ENCODE assay signal across 31 cellular contexts in the genomic region with DNA sequence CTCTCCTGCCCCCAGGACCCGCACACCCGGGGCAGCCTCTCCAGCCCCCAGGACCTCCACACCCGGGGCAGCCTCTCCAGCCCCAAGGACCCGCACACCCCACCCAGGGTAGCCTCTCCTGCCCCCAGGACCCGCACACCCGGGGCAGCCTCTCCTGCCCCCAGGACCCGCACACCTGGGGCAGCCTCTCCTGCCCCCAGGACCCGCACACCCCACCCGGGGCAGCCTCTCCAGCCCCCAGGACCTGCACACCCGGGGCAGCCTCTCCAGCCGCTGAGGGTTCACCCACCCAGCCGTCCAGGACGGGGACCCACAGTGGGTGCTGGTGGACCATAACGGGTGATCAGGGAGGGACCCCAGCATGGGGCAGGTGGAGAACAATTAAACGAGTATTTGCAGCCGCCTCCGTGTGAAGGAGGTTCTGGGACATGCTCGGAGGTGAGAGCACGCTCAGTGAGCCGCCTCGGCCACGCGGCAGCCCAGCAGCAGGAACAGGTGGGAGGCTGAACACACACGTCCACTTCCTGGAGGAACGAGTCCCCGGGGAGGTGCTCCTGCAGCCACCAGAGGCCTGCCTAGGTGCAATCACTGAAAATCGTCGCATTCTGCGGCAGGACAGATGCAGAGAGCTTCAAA.
A peak's percentile ranks its signal among the peaks of the same experiment; 100 is the strongest.
DNase-seq lines count a peak whose midpoint lies in the region; ATAC-seq and TF ChIP-seq lines count a peak whose summit lies in the region.
"Had no signal": no experiment of that assay in that cellular context is flagged by ENCODE, and none has a peak within 500 bp of the region (broad histone marks: within the 10 kb centered on the region; RNA-seq: fewer than 3 reads in every experiment).

No MANE protein-coding gene starts in this region.

- DNase-seq in activated naive CD8-positive, alpha-beta T cell treated with anti-CD3 and anti-CD28 coated beads, Interleukin-2, amount 10 ng/mL, durations not matched to agents 7 days and 5 days = peak; percentile 20
- DNase-seq in activated naive CD8-positive, alpha-beta T cell treated with anti-CD3 and anti-CD28 coated beads for 36 hours = no peak
- DNase-seq in COLO668 (lab: John Stamatoyannopoulos, UW; ENCODE audit: unreplicated experiment) (peak; percentile 49), activated B cell treated with CpG ODN at 0.5 μM for 24 hours (peak; percentile 2), neuronal stem cell (ENCODE audit: low spot score) (no peak), T-helper 17 cell (no peak), HCEC 1CT (no peak)
- DNase-seq: ACHN; activated CD4-positive, alpha-beta T cell treated with anti-CD3 and anti-CD28 coated beads, Interleukin-2, amount 10 ng/mL, durations not matched to agents 24 days and 14 days; activated naive CD4-positive, alpha-beta T cell; activated T-cell treated with anti-CD3 and anti-CD28 coated beads, Interleukin-2, amount 50 U/mL, for 72 hours; amygdala; BE2C; COR-L47; DND-41; esophagus squamous epithelium; KBM-7; left colon; naive B cell; NCI-H1105 treated with DMSO at 0.1 percent for 48 hours; NCI-H1930; NCI-H226; NCI-H69; stimulated activated CD4-positive, alpha-beta T cell treated with anti-CD3 and anti-CD28 coated beads, Interleukin-2, amount 100 ng/mL, for 24 hours had no signal

- no peak overlapping the region for H3K9ac ChIP-seq in neuronal stem cell (ENCODE audit: low read depth, low read length, poor library complexity)

- WGBS in neuronal stem cell (ENCODE audit: extremely low coverage in 2 of 2, insufficient read length in 2 of 2, insufficient replicate concordance in 1 of 2), 2 donors = no CpG with 5 or more reads among the region's 29 CpGs

- no peak overlapping the region for H3K4me3 ChIP-seq in neuronal stem cell (ENCODE audit: low read length in 2 of 2)
- H3K4me3 ChIP-seq: breast epithelium, coronary artery, esophagus squamous epithelium, smooth muscle cell, upper lobe of left lung had no signal

- H4K91ac ChIP-seq in neuronal stem cell (ENCODE audit: low read depth, low read length, poor library complexity) = no peak overlapping the region

- no peak overlapping the region for H2BK12ac ChIP-seq in neuronal stem cell (ENCODE audit: low read length)

- H3K27ac ChIP-seq in neuronal stem cell (replicated peaks; ENCODE audit: low read length) = no peak overlapping the region
- H3K27ac ChIP-seq: breast epithelium, coronary artery, esophagus squamous epithelium, upper lobe of left lung had no signal

- peak overlapping the region; percentile 28 for H3K18ac ChIP-seq in neuronal stem cell (ENCODE audit: low read length)

- no peaks in the 10 kb centered on the region for H3K27me3 Mint-ChIP-seq in activated naive CD8-positive, alpha-beta T cell treated with anti-CD3 and anti-CD28 coated beads, Interleukin-2, amount 10 ng/mL, durations not matched to agents 7 days and 5 days
- no peaks in the 10 kb centered on the region for H3K27me3 Mint-ChIP-seq in activated naive CD8-positive, alpha-beta T cell treated with anti-CD3 and anti-CD28 coated beads for 36 hours
- peaks cover 5% of the 10 kb centered on the region for H3K27me3 Mint-ChIP-seq in activated B cell treated with CpG ODN at 0.5 μM for 24 hours
- peaks cover 11% of the 10 kb centered on the region for H3K27me3 Mint-ChIP-seq in T-helper 17 cell
- H3K27me3 Mint-ChIP-seq: activated CD4-positive, alpha-beta T cell treated with anti-CD3 and anti-CD28 coated beads, Interleukin-2, amount 10 ng/mL, durations not matched to agents 24 days and 14 days had no signal

- CTCF ChIA-PET in activated B cell treated with CpG ODN at 0.5 μM for 24 hours (lab: Charles Lee) = no interaction called here

- H3K4me1 ChIP-seq in neuronal stem cell (ENCODE audit: control insufficient read depth in 2 of 2, insufficient read depth in 1 of 2, low read depth in 1 of 2, low read length in 2 of 2) = peaks cover 0 to 4% of the 10 kb centered on the region in 2 donors
- H3K4me1 ChIP-seq: BE2C, breast epithelium, esophagus squamous epithelium, upper lobe of left lung had no signal

- H3K4me1 Mint-ChIP-seq in activated naive CD8-positive, alpha-beta T cell treated with anti-CD3 and anti-CD28 coated beads, Interleukin-2, amount 10 ng/mL, durations not matched to agents 7 days and 5 days = no peaks in the 10 kb centered on the region
- H3K4me1 Mint-ChIP-seq in activated naive CD8-positive, alpha-beta T cell treated with anti-CD3 and anti-CD28 coated beads for 36 hours = no peaks in the 10 kb centered on the region
- peaks cover 2% of the 10 kb centered on the region for H3K4me1 Mint-ChIP-seq in activated B cell treated with CpG ODN at 0.5 μM for 24 hours
- peaks cover 3% of the 10 kb centered on the region for H3K4me1 Mint-ChIP-seq in T-helper 17 cell
- H3K4me1 Mint-ChIP-seq: activated CD4-positive, alpha-beta T cell treated with anti-CD3 and anti-CD28 coated beads, Interleukin-2, amount 10 ng/mL, durations not matched to agents 24 days and 14 days had no signal

- H3K36me3 Mint-ChIP-seq in activated naive CD8-positive, alpha-beta T cell treated with anti-CD3 and anti-CD28 coated beads, Interleukin-2, amount 10 ng/mL, durations not matched to agents 7 days and 5 days = no peaks in the 10 kb centered on the region
- no peaks in the 10 kb centered on the region for H3K36me3 Mint-ChIP-seq in activated naive CD8-positive, alpha-beta T cell treated with anti-CD3 and anti-CD28 coated beads for 36 hours
- H3K36me3 Mint-ChIP-seq in activated B cell treated with CpG ODN at 0.5 μM for 24 hours (ENCODE audit: low read depth) (no peaks in the 10 kb centered on the region), T-helper 17 cell (ENCODE audit: low read depth) (no peaks in the 10 kb centered on the region)
- H3K36me3 Mint-ChIP-seq: mesothelial cell of epicardium, naive B cell had no signal

- H4K8ac ChIP-seq in neuronal stem cell (ENCODE audit: low read depth, low read length) = no peak overlapping the region

- ATAC-seq in activated naive CD8-positive, alpha-beta T cell treated with anti-CD3 and anti-CD28 coated beads, Interleukin-2, amount 10 ng/mL, durations not matched to agents 7 days and 5 days (ENCODE audit: low read depth) = no peak
- ATAC-seq in activated B cell treated with CpG ODN at 0.5 μM for 24 hours (ENCODE audit: low read depth) (no peak), T-helper 17 cell (no peak), HG02852 (IDR thresholded peaks at IDR 0.05; ENCODE audit: unreplicated experiment) (no peak)
- ATAC-seq: activated T-cell treated with anti-CD3 and anti-CD28 coated beads, Interleukin-2, amount 50 U/mL, for 72 hours; HCT116; left colon had no signal

- no peak overlapping the region for H2BK120ac ChIP-seq in neuronal stem cell (ENCODE audit: low read depth, low read length)

- intact Hi-C loops in activated B cell treated with CpG ODN at 0.5 μM for 24 hours (cut with micrococcal nuclease) = no loop called here

- H3K23ac ChIP-seq in neuronal stem cell (ENCODE audit: low read depth, low read length, poor library complexity) = no peak overlapping the region

- no peak overlapping the region for H3K4me3 Mint-ChIP-seq in activated naive CD8-positive, alpha-beta T cell treated with anti-CD3 and anti-CD28 coated beads, Interleukin-2, amount 10 ng/mL, durations not matched to agents 7 days and 5 days
- H3K4me3 Mint-ChIP-seq in activated naive CD8-positive, alpha-beta T cell treated with anti-CD3 and anti-CD28 coated beads for 36 hours = no peak overlapping the region
- H3K4me3 Mint-ChIP-seq in activated B cell treated with CpG ODN at 0.5 μM for 24 hours (no peak overlapping the region), T-helper 17 cell (no peak overlapping the region)
- H3K4me3 Mint-ChIP-seq: activated CD4-positive, alpha-beta T cell treated with anti-CD3 and anti-CD28 coated beads, Interleukin-2, amount 10 ng/mL, durations not matched to agents 24 days and 14 days; activated T-cell treated with anti-CD3 and anti-CD28 coated beads, Interleukin-2, amount 50 U/mL, for 72 hours; mesothelial cell of epicardium had no signal

- H3K9me3 Mint-ChIP-seq in activated naive CD8-positive, alpha-beta T cell treated with anti-CD3 and anti-CD28 coated beads, Interleukin-2, amount 10 ng/mL, durations not matched to agents 7 days and 5 days = no peaks in the 10 kb centered on the region
- no peaks in the 10 kb centered on the region for H3K9me3 Mint-ChIP-seq in activated naive CD8-positive, alpha-beta T cell treated with anti-CD3 and anti-CD28 coated beads for 36 hours
- H3K9me3 Mint-ChIP-seq in activated B cell treated with CpG ODN at 0.5 μM for 24 hours = no peaks in the 10 kb centered on the region
- H3K9me3 Mint-ChIP-seq: activated CD4-positive, alpha-beta T cell treated with anti-CD3 and anti-CD28 coated beads, Interleukin-2, amount 10 ng/mL, durations not matched to agents 24 days and 14 days; activated T-cell treated with anti-CD3 and anti-CD28 coated beads, Interleukin-2, amount 50 U/mL, for 72 hours; mesothelial cell of epicardium had no signal

- no peak for TF ChIP-seq CTCF in activated B cell treated with CpG ODN at 0.5 μM for 24 hours (IDR thresholded peaks at IDR 0.05)

- H3K4me2 ChIP-seq in neuronal stem cell (ENCODE audit: insufficient read depth, low read length, poor library complexity, severe bottlenecking) = no peak overlapping the region
- H3K4me2 ChIP-seq: smooth muscle cell had no signal

- H3K27ac Mint-ChIP-seq in activated naive CD8-positive, alpha-beta T cell treated with anti-CD3 and anti-CD28 coated beads, Interleukin-2, amount 10 ng/mL, durations not matched to agents 7 days and 5 days = no peak overlapping the region
- no peak overlapping the region for H3K27ac Mint-ChIP-seq in activated naive CD8-positive, alpha-beta T cell treated with anti-CD3 and anti-CD28 coated beads for 36 hours
- no peak overlapping the region for H3K27ac Mint-ChIP-seq in activated B cell treated with CpG ODN at 0.5 μM for 24 hours
- no peak overlapping the region for H3K27ac Mint-ChIP-seq in T-helper 17 cell
- H3K27ac Mint-ChIP-seq: activated CD4-positive, alpha-beta T cell treated with anti-CD3 and anti-CD28 coated beads, Interleukin-2, amount 10 ng/mL, durations not matched to agents 24 days and 14 days; activated T-cell treated with anti-CD3 and anti-CD28 coated beads, Interleukin-2, amount 50 U/mL, for 72 hours; mesothelial cell of epicardium; naive B cell had no signal

- H3K27me3 ChIP-seq in neuronal stem cell (ENCODE audit: control insufficient read depth in 3 of 3, insufficient read depth in 3 of 3, low read depth in 1 of 3, low read length in 3 of 3) = peaks cover 0 to 9% (median 0%) of the 10 kb centered on the region in 3 experiments
- H3K27me3 ChIP-seq: BE2C, breast epithelium, upper lobe of left lung had no signal

- peak overlapping the region; percentile 84 for H3K4ac ChIP-seq in neuronal stem cell (ENCODE audit: low read length)

- no peaks in the 10 kb centered on the region for H3K9me3 ChIP-seq in neuronal stem cell (replicated peaks in 1 of 2; ENCODE audit: control insufficient read depth in 2 of 2, insufficient read depth in 1 of 2, low read depth in 1 of 2, low read length in 2 of 2)
- H3K9me3 ChIP-seq in T-helper 17 cell (ENCODE audit: control insufficient read depth, low read length, poor library complexity, severe bottlenecking) = no peaks in the 10 kb centered on the region
- H3K9me3 ChIP-seq: BE2C had no signal

- H2BK5ac ChIP-seq in neuronal stem cell (ENCODE audit: low read length) = no peak overlapping the region

- H3K36me3 ChIP-seq in neuronal stem cell (replicated peaks in 1 of 2; ENCODE audit: control insufficient read depth in 2 of 2, insufficient read depth in 2 of 2, low read length in 2 of 2) = no peaks in the 10 kb centered on the region
- H3K36me3 ChIP-seq: BE2C, breast epithelium, esophagus squamous epithelium, upper lobe of left lung had no signal

- no peaks in the 10 kb centered on the region for H3K79me1 ChIP-seq in neuronal stem cell (ENCODE audit: low read depth, low read length)

- peak overlapping the region; percentile 84 for H3K14ac ChIP-seq in neuronal stem cell (ENCODE audit: low read length)

- H2AK5ac ChIP-seq in neuronal stem cell (ENCODE audit: low read depth, low read length) = peak overlapping the region; percentile 10

- POLR2A ChIA-PET in activated naive CD8-positive, alpha-beta T cell treated with anti-CD3 and anti-CD28 coated beads, Interleukin-2, amount 10 ng/mL, durations not matched to agents 7 days and 5 days (lab: Charles Lee) = no interaction called here
- POLR2A ChIA-PET in activated B cell treated with CpG ODN at 0.5 μM for 24 hours (lab: Charles Lee) = no interaction called here

- H2AFZ ChIP-seq in neuronal stem cell (ENCODE audit: low read length) = no peak overlapping the region

- H2BK15ac ChIP-seq in neuronal stem cell (ENCODE audit: low read length) = no peak overlapping the region

Comparison
In these comparisons a context has a peak if more than half of its experiments do, and no peak if none do; other contexts are left out.
1. DNase-seq: peak in activated naive CD8-positive, alpha-beta T cell treated with anti-CD3 and anti-CD28 coated beads, Interleukin-2, amount 10 ng/mL, durations not matched to agents 7 days and 5 days (single experiment), COLO668 (single experiment) and activated B cell treated with CpG ODN at 0.5 μM for 24 hours (single experiment); none in activated naive CD8-positive, alpha-beta T cell treated with anti-CD3 and anti-CD28 coated beads for 36 hours (single experiment), neuronal stem cell (single experiment), T-helper 17 cell (0 of 3) and HCEC 1CT (single experiment).